In the genomic region with DNA sequence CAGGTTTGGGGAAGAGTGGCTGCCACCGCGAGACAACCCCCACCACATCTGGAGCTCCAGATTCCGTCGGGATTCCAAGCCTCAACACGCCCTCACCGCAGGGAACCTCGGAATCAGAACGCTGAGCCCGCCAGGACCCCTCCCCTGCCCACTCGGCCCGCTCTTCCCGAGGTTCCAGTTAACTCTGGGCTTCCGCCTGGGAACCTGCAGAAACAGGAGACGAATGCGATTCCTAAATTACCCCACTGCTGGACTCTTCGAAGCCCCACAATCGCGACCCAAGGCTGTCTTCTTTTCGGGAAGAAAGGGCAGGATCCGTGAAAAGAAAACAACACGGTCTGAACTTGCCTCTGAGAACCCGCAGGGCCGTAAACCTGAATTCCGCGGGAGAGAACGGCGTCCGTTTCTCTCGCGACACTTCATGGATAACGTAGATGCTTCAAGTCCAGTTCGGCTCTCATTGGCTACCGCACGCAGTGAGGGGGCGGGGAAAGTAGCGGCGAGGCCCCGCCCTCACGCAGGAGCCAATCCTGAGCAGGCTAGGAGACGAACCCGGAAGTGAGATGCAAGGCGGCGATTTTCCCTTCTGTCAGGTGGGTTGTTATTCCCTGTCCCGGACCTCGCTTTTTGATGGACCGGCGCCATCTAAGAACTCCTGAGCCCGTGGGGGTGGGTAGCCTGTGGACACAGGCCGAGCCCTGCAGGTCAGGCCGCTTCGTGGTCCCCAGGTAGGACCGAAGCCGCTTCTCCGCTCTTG, we compare ENCODE assay signal across 8 cellular contexts. TPM values are rescaled to one million over a fixed set of nuclear protein-coding genes. Genes with fewer than 3 reads are reported as not detected.
DNase-seq lines count a peak whose midpoint lies in the region; ATAC-seq and TF ChIP-seq lines count a peak whose summit lies in the region.

A gene with protein sequence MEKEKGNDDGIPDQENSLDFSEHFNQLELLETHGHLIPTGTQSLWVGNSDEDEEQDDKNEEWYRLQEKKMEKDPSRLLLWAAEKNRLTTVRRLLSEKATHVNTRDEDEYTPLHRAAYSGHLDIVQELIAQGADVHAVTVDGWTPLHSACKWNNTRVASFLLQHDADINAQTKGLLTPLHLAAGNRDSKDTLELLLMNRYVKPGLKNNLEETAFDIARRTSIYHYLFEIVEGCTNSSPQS (plus strand): TSS at position 542 of the 757 bp plus-strand sequence. CDS start 2,710 bp downstream, outside the sequence.
A gene (minus strand): TSS at position 402 of the 757 bp plus-strand sequence. CDS start 1,043 bp downstream, outside the sequence.

- no peak for TF ChIP-seq CTCF in RWPE2 (IDR thresholded peaks at IDR 0.05; ENCODE audit: poor library complexity, severe bottlenecking)
- TF ChIP-seq CTCF in natural killer cell (IDR thresholded peaks at IDR 0.05), result no peak

- H3K4me1 Mint-ChIP-seq in activated T-helper 2 cell treated with anti-CD3 and anti-CD28 coated beads, Interferon-gamma antibody, Interleukin-2, Interleukin-4, amounts not matched to agents 10 μg/mL and 5 μg/mL and 100 μg/mL, durations not matched to agents 14 hours and 24 hours and 36 hours (ENCODE audit: low read depth), result peaks cover 23% of the 10 kb centered on the region
- H3K4me1 Mint-ChIP-seq in natural killer cell, result peaks cover 33 to 34% of the 10 kb centered on the region in 2 donors

- peak within 1 kb of the TSS; percentile 94 for H3K4me3 Mint-ChIP-seq in activated T-helper 2 cell treated with anti-CD3 and anti-CD28 coated beads, Interferon-gamma antibody, Interleukin-2, Interleukin-4, amounts not matched to agents 10 μg/mL and 5 μg/mL and 100 μg/mL, durations not matched to agents 14 hours and 24 hours and 36 hours (ENCODE audit: low read depth)
- H3K4me3 Mint-ChIP-seq in natural killer cell, result peak within 1 kb of the TSS; percentile 95

- H3K27me3 Mint-ChIP-seq in activated T-helper 2 cell treated with anti-CD3 and anti-CD28 coated beads, Interferon-gamma antibody, Interleukin-2, Interleukin-4, amounts not matched to agents 10 μg/mL and 5 μg/mL and 100 μg/mL, durations not matched to agents 14 hours and 24 hours and 36 hours (ENCODE audit: low read depth), result no peaks in the 10 kb centered on the region
- H3K27me3 Mint-ChIP-seq in natural killer cell (ENCODE audit: low read depth in 2 of 2), result no peaks in the 10 kb centered on the region

- intact Hi-C loops in activated T-helper 2 cell treated with anti-CD3 and anti-CD28 coated beads, Interferon-gamma antibody, Interleukin-2, Interleukin-4, amounts not matched to agents 10 μg/mL and 5 μg/mL and 100 μg/mL, durations not matched to agents 14 hours and 24 hours and 36 hours (cut with micrococcal nuclease), result loop anchor here (1.0 to 10.0 kb wide), 5 partner anchors 20 to 753 kb away; a partner anchor contains a TSS
- intact Hi-C loops in natural killer cell (cut with micrococcal nuclease), result loop anchor here (5.0 to 10.0 kb wide), 3 partner anchors 739 to 1301 kb away; a partner anchor contains a TSS

- H3K27ac Mint-ChIP-seq in activated T-helper 2 cell treated with anti-CD3 and anti-CD28 coated beads, Interferon-gamma antibody, Interleukin-2, Interleukin-4, amounts not matched to agents 10 μg/mL and 5 μg/mL and 100 μg/mL, durations not matched to agents 14 hours and 24 hours and 36 hours, result peak within 1 kb of the TSS; percentile 92
- peak within 1 kb of the TSS; percentile 93 to 94 for H3K27ac Mint-ChIP-seq in natural killer cell

- no peaks in the 10 kb centered on the region for H3K9me3 ChIP-seq in RWPE2 (ENCODE audit: severe bottlenecking)

- H3K9me3 Mint-ChIP-seq in activated T-helper 2 cell treated with anti-CD3 and anti-CD28 coated beads, Interferon-gamma antibody, Interleukin-2, Interleukin-4, amounts not matched to agents 10 μg/mL and 5 μg/mL and 100 μg/mL, durations not matched to agents 14 hours and 24 hours and 36 hours, result no peaks in the 10 kb centered on the region
- H3K9me3 Mint-ChIP-seq in natural killer cell, result no peaks in the 10 kb centered on the region

- peak within 1 kb of the TSS; percentile 89 for H3K4me3 ChIP-seq in RWPE2 (ENCODE audit: severe bottlenecking)

- peaks cover 16% of the 10 kb centered on the region for H3K4me1 ChIP-seq in RWPE2 (ENCODE audit: insufficient read depth, poor library complexity, severe bottlenecking)

- H3K27ac ChIP-seq in RWPE2 (ENCODE audit: poor library complexity, severe bottlenecking), result peak within 1 kb of the TSS; percentile 72

- peaks cover 38% of the 10 kb centered on the region for H3K36me3 Mint-ChIP-seq in activated T-helper 2 cell treated with anti-CD3 and anti-CD28 coated beads, Interferon-gamma antibody, Interleukin-2, Interleukin-4, amounts not matched to agents 10 μg/mL and 5 μg/mL and 100 μg/mL, durations not matched to agents 14 hours and 24 hours and 36 hours (ENCODE audit: low read depth)
- peaks cover 8% of the 10 kb centered on the region for H3K36me3 Mint-ChIP-seq in natural killer cell

- H3K27me3 ChIP-seq in RWPE2 (ENCODE audit: insufficient read depth, poor library complexity, severe bottlenecking), result no peaks in the 10 kb centered on the region

- H3K36me3 ChIP-seq in RWPE2 (ENCODE audit: low read depth), result peaks cover 50% of the 10 kb centered on the region

- peak; percentile 98 for ATAC-seq in RWPE2 (ENCODE audit: low read depth)
- peak; percentile 99 to 100 (median 99) for ATAC-seq in natural killer cell

- DNase-seq in Daoy (ENCODE audit: low read depth), result peak; percentile 98
- peak; percentile 98 for DNase-seq in H4 (ENCODE audit: low spot score)
- peak; percentile 96 for DNase-seq in LoVo (ENCODE audit: low spot score)
- DNase-seq in RWPE2 (ENCODE audit: low spot score), result peak; percentile 93
- peak; percentile 96 for DNase-seq in activated T-helper 2 cell treated with anti-CD3 and anti-CD28 coated beads, Interferon-gamma antibody, Interleukin-2, Interleukin-4, amounts not matched to agents 10 μg/mL and 5 μg/mL and 100 μg/mL, durations not matched to agents 14 hours and 24 hours and 36 hours (ENCODE audit: low spot score)
- DNase-seq in fibroblast of peridontal ligament (ENCODE audit: extremely low read depth), result peak; percentile 98
- DNase-seq in natural killer cell, result peak; percentile 97
- DNase-seq in stimulated activated naive CD4-positive, alpha-beta T cell treated with Interleukin-2 at 50 U/mL for 16 hours (lab: John Stamatoyannopoulos, UW), result peak; percentile 93

RNA-seq across cellular contexts. Expression of the first gene that starts in this region (rescaled TPM):
- 8.5 and 16.4 TPM in 2 replicates for total RNA-seq in Daoy (2014; rRNA removed; shearing (Covaris generic))
- 7.9 and 13.3 TPM in 2 replicates for total RNA-seq in H4 (2014; rRNA removed; shearing (Covaris generic))
- total RNA-seq in activated T-helper 2 cell treated with anti-CD3 and anti-CD28 coated beads, Interferon-gamma antibody, Interleukin-2, Interleukin-4, amounts not matched to agents 10 μg/mL and 5 μg/mL and 100 μg/mL, durations not matched to agents 14 hours and 24 hours and 36 hours, result 19.4 and 20.7 TPM in 2 replicates
- 10 to 100 TPM; 47.7 to 55.6 (median 52.6) TPM for total RNA-seq in natural killer cell

RNA-seq across cellular contexts. Expression of the second gene that starts in this region (rescaled TPM):
- total RNA-seq in Daoy (2014; rRNA removed; shearing (Covaris generic)), result 25.2 and 27.0 TPM in 2 replicates
- total RNA-seq in H4 (2014; rRNA removed; shearing (Covaris generic)), result 22.9 and 30.9 TPM in 2 replicates
- total RNA-seq in activated T-helper 2 cell treated with anti-CD3 and anti-CD28 coated beads, Interferon-gamma antibody, Interleukin-2, Interleukin-4, amounts not matched to agents 10 μg/mL and 5 μg/mL and 100 μg/mL, durations not matched to agents 14 hours and 24 hours and 36 hours, result 45.8 and 47.4 TPM in 2 replicates
- total RNA-seq in natural killer cell, result 10 to 100 TPM; 42.1 to 45.2 (median 43.8) TPM

Comparison
In these comparisons a context has a peak if more than half of its experiments do, and no peak if none do; other contexts are left out.
1. Peak in every context shown above with its lines: DNase-seq, ATAC-seq, H3K4me3 ChIP-seq and H3K27ac ChIP-seq.